ENCODE assay signal across 34 cellular contexts in the genomic region with DNA sequence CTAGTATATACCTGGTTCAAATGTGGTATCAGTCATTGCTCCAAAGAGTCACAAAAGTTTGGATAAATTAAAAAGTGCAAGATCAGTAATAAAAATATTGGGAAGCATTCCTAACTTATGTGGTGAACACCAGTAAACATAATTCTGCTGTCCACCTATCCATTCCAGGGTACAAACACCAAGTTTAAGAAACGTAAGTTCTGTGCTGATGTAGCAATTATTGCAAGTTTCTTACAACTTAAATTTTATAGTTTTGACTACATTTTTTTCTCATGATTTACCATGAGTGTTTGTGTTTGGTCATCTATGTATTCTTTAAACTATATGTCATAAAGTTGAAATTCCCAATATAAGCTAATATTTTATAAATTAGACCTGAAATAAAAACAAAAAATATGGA.
"Had no signal": no experiment of that assay in that cellular context is flagged by ENCODE, and none has a peak within 500 bp of the region (broad histone marks: within the 10 kb centered on the region; RNA-seq: fewer than 3 reads in every experiment).

No MANE protein-coding gene starts in this region.

- DNase-seq: activated B cell treated with CpG ODN at 0.5 μM for 24 hours; activated CD4-positive, alpha-beta memory T cell treated with anti-CD3 and anti-CD28 coated beads for 36 hours; activated CD4-positive, alpha-beta T cell treated with anti-CD3 and anti-CD28 coated beads for 4 hours; activated CD4-positive, alpha-beta T cell treated with anti-CD3 and anti-CD28 coated beads, Interleukin-2, amount 10 ng/mL, durations not matched to agents 24 days and 14 days; activated CD4-positive, alpha-beta T cell treated with anti-CD3 and anti-CD28 coated beads, Interleukin-2, amount 50 U/mL, for 1 hour; activated CD4-positive, alpha-beta T cell treated with anti-CD3 and anti-CD28 coated beads, Interleukin-2, amount 50 U/mL, for 4 hours; activated CD4-positive, CD25-positive, alpha-beta regulatory T cell treated with anti-CD3 and anti-CD28 coated beads, Interleukin-2, amount 50 U/mL, for 72 hours; activated CD8-positive, alpha-beta memory T cell treated with anti-CD3 and anti-CD28 coated beads, Interleukin-2, amount 50 U/mL, for 4 hours; activated CD8-positive, alpha-beta T cell treated with anti-CD3 and anti-CD28 coated beads for 36 hours; activated effector memory CD4-positive, alpha-beta T cell treated with anti-CD3 and anti-CD28 coated beads, Interleukin-2, amount 50 U/mL, for 16 hours; activated gamma-delta T cell treated with Interleukin-2 at 50 U/mL for 16 hours; activated naive CD4-positive, alpha-beta T cell; activated naive CD4-positive, alpha-beta T cell treated with anti-CD3 and anti-CD28 coated beads for 36 hours; activated naive CD4-positive, alpha-beta T cell treated with anti-CD3 and anti-CD28 coated beads, Interleukin-2, amount 50 U/mL, for 16 hours; activated naive CD8-positive, alpha-beta T cell treated with anti-CD3 and anti-CD28 coated beads for 36 hours; activated T-cell treated with anti-CD3 and anti-CD28 coated beads for 4 hours; activated T-cell treated with anti-CD3 and anti-CD28 coated beads, Interleukin-2, amount 50 U/mL, for 1 hour; activated T-cell treated with anti-CD3 and anti-CD28 coated beads, Interleukin-2, amount 50 U/mL, for 4 hours; activated T-cell treated with anti-CD3 and anti-CD28 coated beads, Interleukin-2, amount 50 U/mL, for 72 hours; adrenal gland; amniotic stem cell; aorta; body of pancreas; brain microvascular endothelial cell; central memory CD4-positive, alpha-beta T cell; T-helper 1 cell; T-helper 2 cell; T-helper 9 cell had no signal

- ATAC-seq: activated CD8-positive, alpha-beta T cell treated with anti-CD3 and anti-CD28 coated beads for 36 hours; activated naive CD4-positive, alpha-beta T cell treated with anti-CD3 and anti-CD28 coated beads, Interleukin-2, amount 50 U/mL, for 72 hours; activated T-cell treated with anti-CD3 and anti-CD28 coated beads, Interleukin-2, amount 50 U/mL, for 4 hours; activated T-cell treated with anti-CD3 and anti-CD28 coated beads, Interleukin-2, amount 50 U/mL, for 72 hours; activated T-helper 17 cell treated with anti-CD3 and anti-CD28 coated beads, Interleukin-2, amount 50 U/mL, for 72 hours; body of pancreas had no signal

- H3K27ac ChIP-seq: adrenal gland, body of pancreas, brain microvascular endothelial cell, breast epithelium, VCaP had no signal

- H3K4me1 ChIP-seq: adrenal gland, body of pancreas, breast epithelium had no signal

- H3K9me3 ChIP-seq: adrenal gland, body of pancreas, breast epithelium had no signal

- H3K27me3 ChIP-seq: adrenal gland, body of pancreas, brain microvascular endothelial cell, breast epithelium had no signal

- H3K36me3 ChIP-seq: adrenal gland, brain microvascular endothelial cell, breast epithelium had no signal

- H3K4me3 ChIP-seq: adrenal gland, body of pancreas, breast epithelium had no signal

- FAIRE-seq: astrocyte, TTC549 had no signal
